Comparison of ENCODE assay signal across 10 cellular contexts in genomic region chr14:74946659-74947281, GRCh38. TPM values are rescaled to one million over a fixed set of nuclear protein-coding genes. Genes with fewer than 3 reads are reported as not detected.
DNase-seq lines count a peak whose midpoint lies in the region; ATAC-seq, FAIRE-seq and TF ChIP-seq lines count a peak whose summit lies in the region.
"Had no signal": no experiment of that assay in that cellular context is flagged by ENCODE, and none has a peak within 500 bp of the region (broad histone marks: within the 10 kb centered on the region; RNA-seq: fewer than 3 reads in every experiment).

No MANE protein-coding gene starts in this region.

- H4K91ac ChIP-seq in H1 (replicated peaks; ENCODE audit: insufficient read length, low read length), result no peak overlapping the region

- no peaks in the 10 kb centered on the region for H3K9me3 Mint-ChIP-seq in activated T-cell treated with anti-CD3 and anti-CD28 coated beads, Interleukin-2, amount 50 U/mL, for 72 hours

- H3K79me2 ChIP-seq in ACC112 (ENCODE audit: control insufficient read depth, insufficient read depth, low read length, unreplicated experiment) (no peaks in the 10 kb centered on the region), OCI-LY1 (ENCODE audit: insufficient read depth, low read length) (no peaks in the 10 kb centered on the region), H1 (ENCODE audit: control insufficient read depth in 1 of 2, insufficient read depth in 2 of 2, low read length in 2 of 2) (no peaks in the 10 kb centered on the region), neural cell (replicated peaks; ENCODE audit: insufficient read depth, low read length) (no peaks in the 10 kb centered on the region), smooth muscle cell (ENCODE audit: low read depth) (no peaks in the 10 kb centered on the region)

- TF ChIP-seq CTCF in OCI-LY1 (IDR thresholded peaks at IDR 0.05; ENCODE audit: low read length) (no peak; the same call in 1 of the 2 replicates), H1 (IDR thresholded peaks at IDR 0.05; ENCODE audit: control extremely low read depth in 1 of 3, insufficient read depth in 1 of 3, low read depth in 1 of 3, low read length in 3 of 3) (no peak), neural cell (IDR thresholded peaks at IDR 0.05; ENCODE audit: poor library complexity, severe bottlenecking) (peak; percentile 34), smooth muscle cell (IDR thresholded peaks at IDR 0.05; ENCODE audit: borderline replicate concordance, insufficient read depth, poor library complexity, severe bottlenecking) (no peak)

- H3K27ac Mint-ChIP-seq in activated T-cell treated with anti-CD3 and anti-CD28 coated beads, Interleukin-2, amount 50 U/mL, for 72 hours, result no peak overlapping the region

- no peak for FAIRE-seq in H1 (lab: Jason Lieb, UNC)

- H3K14ac ChIP-seq in H1 (ENCODE audit: insufficient read length), result no peak overlapping the region

- CTCF ChIA-PET in H1 (lab: Charles Lee; ENCODE audit: partially characterized antibody), result interaction anchor here (0.8 to 11.9 kb wide), 26 partner anchors 8 to 373 kb away, joined by 3 to 146 read pairs (median 9); partner anchors contain the start of genes ACYP1, EIF2B2, PGF and RPS6KL1

- H2BK20ac ChIP-seq in H1 (ENCODE audit: low read length), result no peak overlapping the region

- no peaks in the 10 kb centered on the region for H3K36me3 Mint-ChIP-seq in activated T-cell treated with anti-CD3 and anti-CD28 coated beads, Interleukin-2, amount 50 U/mL, for 72 hours (ENCODE audit: insufficient read depth in 2 of 2)

- H3K36me3 ChIP-seq in ACC112 (ENCODE audit: insufficient read depth, low read length), result no peaks in the 10 kb centered on the region
- H3K36me3 ChIP-seq in OCI-LY1 (ENCODE audit: insufficient read depth, low read length), result no peaks in the 10 kb centered on the region
- no peaks in the 10 kb centered on the region for H3K36me3 ChIP-seq in H1 (ENCODE audit: control insufficient read depth in 2 of 4, insufficient read depth in 4 of 4, low read length in 3 of 4)
- no peaks in the 10 kb centered on the region for H3K36me3 ChIP-seq in neural cell (ENCODE audit: insufficient read depth, low read length)
- no peaks in the 10 kb centered on the region for H3K36me3 ChIP-seq in smooth muscle cell (ENCODE audit: low read depth)
- H3K36me3 ChIP-seq: neutrophil had no signal

- H2AFZ ChIP-seq in ACC112 (ENCODE audit: low read length, unreplicated experiment) (peak overlapping the region; percentile 7), OCI-LY1 (ENCODE audit: low read length) (no peak overlapping the region), H1 (ENCODE audit: low read length) (peak overlapping the region; percentile 89; the same call in 1 of the 2 replicates), neural cell (ENCODE audit: low read depth, low read length) (no peak overlapping the region), smooth muscle cell (ENCODE audit: low read depth) (no peak overlapping the region)

- H2AK5ac ChIP-seq in H1 (ENCODE audit: low read depth, low read length), result no peak overlapping the region

- TF ChIP-seq EP300 in H1 (IDR thresholded peaks at IDR 0.05; ENCODE audit: borderline replicate concordance in 1 of 2, low read depth in 2 of 2, low read length in 2 of 2) (no peak), neural cell (conservative IDR thresholded peaks at IDR 0.05; ENCODE audit: poor library complexity, severe bottlenecking) (no peak)

- H2BK120ac ChIP-seq in H1 (replicated peaks; ENCODE audit: low read depth, low read length), result no peak overlapping the region

- peaks cover 17% of the 10 kb centered on the region for H3K4me1 Mint-ChIP-seq in activated T-cell treated with anti-CD3 and anti-CD28 coated beads, Interleukin-2, amount 50 U/mL, for 72 hours (ENCODE audit: low read depth)

- H3K4me1 ChIP-seq in ACC112 (ENCODE audit: control insufficient read depth, insufficient read depth, low read length, unreplicated experiment) (peaks cover 5% of the 10 kb centered on the region), OCI-LY1 (ENCODE audit: insufficient read depth, low read length, severe bottlenecking) (peaks cover 30% of the 10 kb centered on the region), H1 (replicated peaks in 1 of 4; ENCODE audit: control insufficient read depth in 3 of 4, insufficient read depth in 4 of 4, low read length in 3 of 4) (peaks cover 0 to 10% (median 2%) of the 10 kb centered on the region in 4 experiments; a peak in 4 of 7 replicates), smooth muscle cell (ENCODE audit: low read depth) (peaks cover 7% of the 10 kb centered on the region)

- no peak overlapping the region for H3K23ac ChIP-seq in H1 (ENCODE audit: insufficient read length)

- H4K5ac ChIP-seq in H1 (ENCODE audit: insufficient read length, low read depth, low read length), result no peak overlapping the region

- H4K20me1 ChIP-seq in OCI-LY1 (ENCODE audit: insufficient read depth, low read length), result no peaks in the 10 kb centered on the region
- no peaks in the 10 kb centered on the region for H4K20me1 ChIP-seq in H1 (replicated peaks in 1 of 2; ENCODE audit: control insufficient read depth in 1 of 2, insufficient read depth in 2 of 2, low read length in 2 of 2)
- no peaks in the 10 kb centered on the region for H4K20me1 ChIP-seq in neural cell (ENCODE audit: insufficient read depth)
- H4K20me1 ChIP-seq in smooth muscle cell (ENCODE audit: low read depth), result no peaks in the 10 kb centered on the region

- H3K9me2 ChIP-seq in OCI-LY1 (ENCODE audit: low read depth, low read length) (no peaks in the 10 kb centered on the region), neural cell (ENCODE audit: insufficient read depth, low read length) (no peaks in the 10 kb centered on the region)

- H3F3A ChIP-seq in OCI-LY1 (ENCODE audit: insufficient read depth, low read length), result no peaks in the 10 kb centered on the region
- H3F3A ChIP-seq in neural cell (ENCODE audit: insufficient read depth, low read length, poor library complexity, severe bottlenecking), result no peaks in the 10 kb centered on the region
- no peaks in the 10 kb centered on the region for H3F3A ChIP-seq in smooth muscle cell (ENCODE audit: low read depth)

- H3K27me3 Mint-ChIP-seq in activated T-cell treated with anti-CD3 and anti-CD28 coated beads, Interleukin-2, amount 50 U/mL, for 72 hours (ENCODE audit: low read depth), result no peaks in the 10 kb centered on the region

- POLR2A ChIA-PET in H1 (lab: Charles Lee; ENCODE audit: partially characterized antibody), result interaction anchor here (1.0 to 1.8 kb wide), 5 partner anchors 15 to 41 kb away, joined by 3 to 4 read pairs (median 3); partner anchors contain the start of gene RPS6KL1

- H3K23me2 ChIP-seq in H1 (ENCODE audit: low read depth, low read length), result no peaks in the 10 kb centered on the region

- no peak overlapping the region for H3K4ac ChIP-seq in H1 (replicated peaks; ENCODE audit: insufficient read length, low read depth, low read length)

- DNase-seq in H1 (ENCODE audit: low read depth in 1 of 2, low spot score in 2 of 2) (no peak), NCI-H2107 treated with DMSO at 0.1 percent for 48 hours (lab: John Stamatoyannopoulos, UW; ENCODE audit: unreplicated experiment) (no peak), smooth muscle cell (lab: John Stamatoyannopoulos, UW; ENCODE audit: unreplicated experiment) (no peak)
- no peak for DNase-seq in activated T-cell treated with anti-CD3 and anti-CD28 coated beads, Interleukin-2, amount 50 U/mL, for 72 hours

- no peak overlapping the region for H2BK12ac ChIP-seq in H1 (ENCODE audit: low read depth, low read length)

- H3K18ac ChIP-seq in H1 (ENCODE audit: extremely low read depth, low read length), result no peak overlapping the region

- H3K4me3 Mint-ChIP-seq in activated T-cell treated with anti-CD3 and anti-CD28 coated beads, Interleukin-2, amount 50 U/mL, for 72 hours, result no peak overlapping the region

- H3K56ac ChIP-seq in H1 (replicated peaks; ENCODE audit: insufficient read length, low read depth, low read length), result no peak overlapping the region

- H3K27ac ChIP-seq in ACC112 (ENCODE audit: low read depth, low read length), result no peak overlapping the region
- no peak overlapping the region for H3K27ac ChIP-seq in OCI-LY1 (ENCODE audit: low read depth, low read length, poor library complexity, severe bottlenecking)
- H3K27ac ChIP-seq in H1 (ENCODE audit: low read depth, low read length), result 0 out of 2 replicates have a peak overlapping the region, but pooled peaks have one; percentile 10
- H3K27ac ChIP-seq in neural cell (ENCODE audit: low read length), result no peak overlapping the region
- H3K27ac ChIP-seq in smooth muscle cell (ENCODE audit: low read depth), result no peak overlapping the region
- H3K27ac ChIP-seq: neutrophil had no signal

- H3K9me3 ChIP-seq in OCI-LY1 (ENCODE audit: low read length), result no peaks in the 10 kb centered on the region
- no peaks in the 10 kb centered on the region for H3K9me3 ChIP-seq in H1 (ENCODE audit: insufficient read depth in 2 of 2, low read depth in 1 of 2, low read length in 1 of 2)
- no peaks in the 10 kb centered on the region for H3K9me3 ChIP-seq in neural cell (ENCODE audit: low read length)
- H3K9me3 ChIP-seq in smooth muscle cell (replicated peaks; ENCODE audit: low read depth), result no peaks in the 10 kb centered on the region
- H3K9me3 ChIP-seq: neutrophil had no signal

- 65% methylated on average over 5 of the region's 5 CpGs; no CpG with 5 or more reads in 1 of the 2 experiments for WGBS in H1 (ENCODE audit: extremely low coverage in 1 of 2, insufficient coverage in 1 of 2, insufficient read length in 1 of 2, insufficient replicate concordance in 2 of 2, low coverage in 1 of 2, low lambda C conversion rate in 2 of 2, missing lambda C conversion rate in 1 of 2), 2 experiments
- WGBS in smooth muscle cell (ENCODE audit: low lambda C conversion rate), result 43% methylated on average over 5 of the region's 5 CpGs

- no peak for ATAC-seq in activated T-cell treated with anti-CD3 and anti-CD28 coated beads, Interleukin-2, amount 50 U/mL, for 72 hours (replicated peaks in 1 of 2)
- ATAC-seq in GM19328 (IDR thresholded peaks at IDR 0.05; ENCODE audit: unreplicated experiment), result no peak

- no peak overlapping the region for H2BK5ac ChIP-seq in H1 (ENCODE audit: low read depth, low read length)

- no peaks in the 10 kb centered on the region for H3K79me1 ChIP-seq in H1 (ENCODE audit: low read depth, low read length)

- H3K4me3 ChIP-seq in ACC112 (ENCODE audit: low read depth, low read length) (no peak overlapping the region), OCI-LY1 (ENCODE audit: low read depth, low read length, poor library complexity, severe bottlenecking) (no peak overlapping the region), H1 (ENCODE audit: extremely low read depth in 1 of 4, insufficient read depth in 2 of 4, low read depth in 3 of 4, low read length in 4 of 4) (no peak overlapping the region), neural cell (ENCODE audit: low read length) (no peak overlapping the region), smooth muscle cell (no peak overlapping the region)

- peak overlapping the region; percentile 49; the same call in 1 of the 2 replicates for H3K4me2 ChIP-seq in OCI-LY1 (ENCODE audit: low read length)
- H3K4me2 ChIP-seq in H1 (ENCODE audit: insufficient read depth in 1 of 2, low read depth in 2 of 2, low read length in 2 of 2), result no peak overlapping the region
- no peak overlapping the region for H3K4me2 ChIP-seq in neural cell (ENCODE audit: low read length)
- H3K4me2 ChIP-seq in smooth muscle cell, result no peak overlapping the region

- TF ChIP-seq POLR2A in H1 (IDR thresholded peaks at IDR 0.05; ENCODE audit: control extremely low read depth in 1 of 2, low read depth in 2 of 2, low read length in 2 of 2), result no peak

- H3K9ac ChIP-seq in OCI-LY1 (ENCODE audit: low read length) (no peak overlapping the region), H1 (replicated peaks in 1 of 4; ENCODE audit: extremely low read depth in 1 of 4, low read depth in 3 of 4, low read length in 3 of 4) (no peak overlapping the region; a peak in 2 of 7 replicates), neural cell (ENCODE audit: low read length) (no peak overlapping the region), smooth muscle cell (ENCODE audit: low read depth) (no peak overlapping the region)

- no peaks in the 10 kb centered on the region for H3K27me3 ChIP-seq in ACC112 (ENCODE audit: insufficient read depth, low read length)
- no peaks in the 10 kb centered on the region for H3K27me3 ChIP-seq in OCI-LY1 (ENCODE audit: insufficient read depth, low read length)
- no peaks in the 10 kb centered on the region for H3K27me3 ChIP-seq in H1 (replicated peaks in 1 of 4; ENCODE audit: control insufficient read depth in 3 of 4, extremely low read depth in 1 of 4, insufficient read depth in 3 of 4, low read length in 3 of 4)
- H3K27me3 ChIP-seq in neural cell (ENCODE audit: insufficient read depth, low read depth, low read length), result no peaks in the 10 kb centered on the region
- no peaks in the 10 kb centered on the region for H3K27me3 ChIP-seq in smooth muscle cell (ENCODE audit: low read depth)

- no peak overlapping the region for H4K8ac ChIP-seq in H1 (ENCODE audit: extremely low read depth, insufficient read depth, low read length)

- no peak overlapping the region; the same call in 1 of the 2 replicates for H2BK15ac ChIP-seq in H1 (ENCODE audit: low read length)

- TF ChIP-seq RAD21 in H1 (IDR thresholded peaks at IDR 0.05 in 1 of 2, conservative IDR thresholded peaks at IDR 0.05 in 1 of 2; ENCODE audit: low read depth in 2 of 2, low read length in 2 of 2) (no peak), neural cell (conservative IDR thresholded peaks at IDR 0.05) (peak; percentile 24)

RNA-seq across cellular contexts. Expression of gene PGF, which starts 8.6 kb away (rescaled TPM):
- total RNA-seq in H1 (2021; fragmentation: NEBNext Ultra II Directional; extraction: Animal tissue kit (Norgen Biotek cat#: 25700)), result 3.9 and 4.1 TPM in 2 replicates
- polyA plus RNA-seq in H1 (2011; rRNA removed) (2.1 and 2.8 TPM in 2 replicates), neural cell (0.28 TPM in 1 of 2 replicates, not detected in the other), smooth muscle cell (30.6 and 32.2 TPM in 2 replicates)
- 2.3 TPM for polyA plus RNA-seq in H1 (2011; cell fraction: cytosol; rRNA removed)
- 4.3 TPM for polyA plus RNA-seq in H1 (2011; cell fraction: nucleus; rRNA removed)
- 2.1 to 3.3 TPM (median 2.9 TPM) in 4 replicates for polyA plus RNA-seq in H1 (2012, experiment 1 of 2)
- 2.8 TPM for polyA plus RNA-seq in H1 (2012, experiment 2 of 2)
- polyA plus RNA-seq in H1 (2013, experiment 1 of 2), result 2.9 TPM
- 3.1 TPM for polyA plus RNA-seq in H1 (2013, experiment 2 of 2)
- 1.2 and 1.7 TPM in 2 replicates for polyA minus RNA-seq in H1 (2011; rRNA and poly(A)+ RNA removed)
- 4.0 TPM for polyA minus RNA-seq in H1 (2011; cell fraction: cytosol; rRNA and poly(A)+ RNA removed)
- polyA minus RNA-seq in H1 (2011; cell fraction: nucleus; rRNA and poly(A)+ RNA removed), result 8.7 TPM
- polyA minus RNA-seq in neural cell, result not detected in 2 replicates
- under 1 TPM in 1 of 2 donors, not detected in 1; 0.35 TPM for total RNA-seq in activated T-cell treated with anti-CD3 and anti-CD28 coated beads, Interleukin-2, amount 50 U/mL, for 72 hours
- 15.4 and 17.8 TPM in 2 replicates for total RNA-seq in smooth muscle cell

RNA-seq across cellular contexts. Expression of gene RPS6KL1, which starts 23.7 kb away (rescaled TPM):
- 11.3 and 13.8 TPM in 2 replicates for total RNA-seq in H1 (2021; fragmentation: NEBNext Ultra II Directional; extraction: Animal tissue kit (Norgen Biotek cat#: 25700))
- polyA plus RNA-seq in H1 (2011; rRNA removed) (9.4 and 9.8 TPM in 2 replicates), neural cell (147 and 187 TPM in 2 replicates), smooth muscle cell (not detected in 2 replicates)
- polyA plus RNA-seq in H1 (2011; cell fraction: cytosol; rRNA removed), result 13.9 TPM
- polyA plus RNA-seq in H1 (2011; cell fraction: nucleus; rRNA removed), result 45.2 TPM
- 9.3 to 19.0 TPM (median 15.0 TPM) in 4 replicates for polyA plus RNA-seq in H1 (2012, experiment 1 of 2)
- polyA plus RNA-seq in H1 (2012, experiment 2 of 2), result 5.9 TPM
- polyA plus RNA-seq in H1 (2013, experiment 1 of 2), result 6.5 TPM
- 5.4 TPM for polyA plus RNA-seq in H1 (2013, experiment 2 of 2)
- 21.4 and 21.5 TPM in 2 replicates for polyA minus RNA-seq in H1 (2011; rRNA and poly(A)+ RNA removed)
- 7.9 TPM for polyA minus RNA-seq in H1 (2011; cell fraction: cytosol; rRNA and poly(A)+ RNA removed)
- 25.7 TPM for polyA minus RNA-seq in H1 (2011; cell fraction: nucleus; rRNA and poly(A)+ RNA removed)
- polyA minus RNA-seq in neural cell, result 93.8 and 115 TPM in 2 replicates
- total RNA-seq in activated T-cell treated with anti-CD3 and anti-CD28 coated beads, Interleukin-2, amount 50 U/mL, for 72 hours, result 1 to 10 TPM; 4.6 to 6.7 TPM
- 0.09 TPM in 1 of 2 replicates, not detected in the other for total RNA-seq in smooth muscle cell
- total RNA-seq: HT1080 had no signal

RNA-seq across cellular contexts. Expression of gene EIF2B2, which starts 56.0 kb away (rescaled TPM):
- 42.6 and 51.4 TPM in 2 replicates for total RNA-seq in H1 (2021; fragmentation: NEBNext Ultra II Directional; extraction: Animal tissue kit (Norgen Biotek cat#: 25700))
- polyA plus RNA-seq in H1 (2011; rRNA removed) (59.7 and 79.9 TPM in 2 replicates), neural cell (43.1 and 59.0 TPM in 2 replicates), smooth muscle cell (64.3 and 71.2 TPM in 2 replicates)
- polyA plus RNA-seq in H1 (2011; cell fraction: cytosol; rRNA removed), result 85.4 TPM
- 64.5 TPM for polyA plus RNA-seq in H1 (2011; cell fraction: nucleus; rRNA removed)
- 48.8 to 54.9 TPM (median 53.1 TPM) in 4 replicates for polyA plus RNA-seq in H1 (2012, experiment 1 of 2)
- 20.3 TPM for polyA plus RNA-seq in H1 (2012, experiment 2 of 2)
- 27.6 TPM for polyA plus RNA-seq in H1 (2013, experiment 1 of 2)
- 25.4 TPM for polyA plus RNA-seq in H1 (2013, experiment 2 of 2)
- 57.0 and 65.4 TPM in 2 replicates for polyA minus RNA-seq in H1 (2011; rRNA and poly(A)+ RNA removed)
- 31.3 TPM for polyA minus RNA-seq in H1 (2011; cell fraction: cytosol; rRNA and poly(A)+ RNA removed)
- polyA minus RNA-seq in H1 (2011; cell fraction: nucleus; rRNA and poly(A)+ RNA removed), result 24.0 TPM
- 26.8 and 33.9 TPM in 2 replicates for polyA minus RNA-seq in neural cell
- 10 to 100 TPM; 50.3 to 68.5 TPM for total RNA-seq in activated T-cell treated with anti-CD3 and anti-CD28 coated beads, Interleukin-2, amount 50 U/mL, for 72 hours
- 38.0 and 47.4 TPM in 2 replicates for total RNA-seq in smooth muscle cell

Comparison
In these comparisons a context has a peak if more than half of its experiments do, and no peak if none do; other contexts are left out.
1. H2AFZ ChIP-seq: peak in ACC112 (single experiment) and H1 (single experiment); none in OCI-LY1 (single experiment), neural cell (single experiment) and smooth muscle cell (single experiment).